In genomic region chr9:89740722-89741121, GRCh38 we compare ENCODE assay signal across 10 cellular contexts.
DNase-seq lines count a peak whose midpoint lies in the region; ATAC-seq and TF ChIP-seq lines count a peak whose summit lies in the region.
"Had no signal": no experiment of that assay in that cellular context is flagged by ENCODE, and none has a peak within 500 bp of the region (broad histone marks: within the 10 kb centered on the region; RNA-seq: fewer than 3 reads in every experiment).

No MANE protein-coding gene starts in this region.

- TF ChIP-seq CTCF in GM12865 (IDR thresholded peaks at IDR 0.05; ENCODE audit: insufficient read depth, low read depth, low read length, missing control alignments) (no peak), MM.1S (IDR thresholded peaks at IDR 0.05; ENCODE audit: low read length) (no peak), upper lobe of left lung (IDR thresholded peaks at IDR 0.05) (no peak)

- no peak overlapping the region for H3K9ac ChIP-seq in MM.1S (ENCODE audit: low read length)

- H3K36me3 ChIP-seq in MM.1S (replicated peaks; ENCODE audit: insufficient read depth, low read length) (no peaks in the 10 kb centered on the region), upper lobe of left lung (no peaks in the 10 kb centered on the region)

- intact Hi-C loops in cardiac septum (cut with DNase I), result no loop called here

- no peaks in the 10 kb centered on the region for H3K79me2 ChIP-seq in MM.1S (ENCODE audit: low read length)

- no peaks in the 10 kb centered on the region for H4K20me1 ChIP-seq in MM.1S (ENCODE audit: insufficient read depth, low read length)

- H2AFZ ChIP-seq in MM.1S (ENCODE audit: low read length), result no peak overlapping the region

- H3K9me2 ChIP-seq in MM.1S (replicated peaks; ENCODE audit: insufficient read depth, low read length), result no peaks in the 10 kb centered on the region

- TF ChIP-seq EP300 in upper lobe of left lung (IDR thresholded peaks at IDR 0.05), result no peak

- no peak overlapping the region for H3K4me2 ChIP-seq in MM.1S (ENCODE audit: low read depth, low read length)

- H3K4me1 ChIP-seq in MM.1S (ENCODE audit: low read length) (peaks cover 31% of the 10 kb centered on the region), upper lobe of left lung (peaks cover 0 to 4% (median under 1%) of the 10 kb centered on the region in 4 donors)

- H3K27me3 ChIP-seq in MM.1S (replicated peaks; ENCODE audit: insufficient read depth, low read length) (no peaks in the 10 kb centered on the region), upper lobe of left lung (no peaks in the 10 kb centered on the region)

- H3K9me3 ChIP-seq in MM.1S (replicated peaks; ENCODE audit: insufficient read depth, low read length) (no peaks in the 10 kb centered on the region), upper lobe of left lung (peaks cover 0 to 4% (median 0%) of the 10 kb centered on the region in 4 donors)

- DNase-seq in GM12865 (ENCODE audit: low read depth), result peak; percentile 42
- peak; percentile 27 for DNase-seq in MM.1S
- DNase-seq in AG08395 (ENCODE audit: low spot score), result no peak
- no peak for DNase-seq in upper lobe of left lung
- DNase-seq in cardiac septum (ENCODE audit: low spot score), result no peak
- DNase-seq: islet precursor cell, NCI-H748 treated with DMSO at 0.1 percent for 48 hours had no signal

- ATAC-seq in GM21529 (IDR thresholded peaks at IDR 0.05; ENCODE audit: unreplicated experiment) (peak; percentile 74), esophagus mucosa (peak; percentile 43), GM19452 (IDR thresholded peaks at IDR 0.05; ENCODE audit: unreplicated experiment) (no peak), upper lobe of left lung (ENCODE audit: low FRiP score in 2 of 2) (no peak)

- no peak for TF ChIP-seq POLR2A in upper lobe of left lung (IDR thresholded peaks at IDR 0.05)

- H3K27ac ChIP-seq in MM.1S (ENCODE audit: low read length) (no peak overlapping the region), upper lobe of left lung (no peak overlapping the region)

- H3K4me3 ChIP-seq in GM12865 (ENCODE audit: low read depth, low read length), result no peak overlapping the region; the same call in 1 of the 2 replicates
- H3K4me3 ChIP-seq in MM.1S (ENCODE audit: low read length), result no peak overlapping the region
- H3K4me3 ChIP-seq in upper lobe of left lung, result no peak overlapping the region

- H3F3A ChIP-seq in MM.1S (ENCODE audit: insufficient read depth, low read length), result peaks cover 27% of the 10 kb centered on the region

- WGBS in upper lobe of left lung, 2 donors, result 74 to 78% methylated on average over 8 of the region's 8 CpGs

Comparison
In these comparisons a context has a peak if more than half of its experiments do, and no peak if none do; other contexts are left out.
1. DNase-seq: peak in GM12865 (single experiment) and MM.1S (single experiment); none in AG08395 (single experiment), upper lobe of left lung (0 of 2) and cardiac septum (single experiment).
2. ATAC-seq: peak in GM21529 (single experiment) and esophagus mucosa (single experiment); none in GM19452 (single experiment) and upper lobe of left lung (0 of 2).